In genomic region chr5:180494510-180495181, GRCh38 we compare ENCODE assay signal across 8 cellular contexts. TPM values are rescaled to one million over a fixed set of nuclear protein-coding genes. Genes with fewer than 3 reads are reported as not detected.
DNase-seq lines count a peak whose midpoint lies in the region; ATAC-seq and TF ChIP-seq lines count a peak whose summit lies in the region.

No MANE protein-coding gene starts in this region.

- H3K9me3 ChIP-seq in CD8-positive, alpha-beta memory T cell (ENCODE audit: low read length), result no peaks in the 10 kb centered on the region
- no peaks in the 10 kb centered on the region for H3K9me3 ChIP-seq in duodenal mucosa (ENCODE audit: control insufficient read depth in 1 of 2, low read length in 2 of 2)
- no peaks in the 10 kb centered on the region for H3K9me3 ChIP-seq in lower lobe of right lung

- H3K9me3 Mint-ChIP-seq in CD8-positive, alpha-beta memory T cell, result no peaks in the 10 kb centered on the region

- no peaks in the 10 kb centered on the region for H3K36me3 ChIP-seq in CD8-positive, alpha-beta memory T cell (ENCODE audit: insufficient read depth, low read length)
- H3K36me3 ChIP-seq in duodenal mucosa (ENCODE audit: control insufficient read depth in 1 of 2, insufficient read depth in 2 of 2, low read length in 2 of 2), result no peaks in the 10 kb centered on the region
- peaks cover 3% of the 10 kb centered on the region for H3K36me3 ChIP-seq in lower lobe of right lung

- H3K27me3 Mint-ChIP-seq in CD8-positive, alpha-beta memory T cell, result no peaks in the 10 kb centered on the region

- peak overlapping the region; percentile 72 to 74 for H3K9ac ChIP-seq in duodenal mucosa (ENCODE audit: low read depth in 1 of 2, low read length in 2 of 2)

- peak overlapping the region; percentile 87 to 98 (median 91) for H3K4me3 Mint-ChIP-seq in CD8-positive, alpha-beta memory T cell

- TF ChIP-seq CTCF in lower lobe of right lung (IDR thresholded peaks at IDR 0.05), result no peak

- no peaks in the 10 kb centered on the region for H3K27me3 ChIP-seq in CD8-positive, alpha-beta memory T cell (ENCODE audit: insufficient read depth, low read length, poor library complexity, severe bottlenecking)
- H3K27me3 ChIP-seq in duodenal mucosa (ENCODE audit: control insufficient read depth in 1 of 2, insufficient read depth in 2 of 2, low read length in 2 of 2) (no peaks in the 10 kb centered on the region), lower lobe of right lung (ENCODE audit: low read depth) (no peaks in the 10 kb centered on the region)

- DNase-seq in CD8-positive, alpha-beta memory T cell, result peak in 3 of 5 donors; percentile 50 to 68 (median 64)
- peak; percentile 57 for DNase-seq in activated CD4-positive, CD25-positive, alpha-beta regulatory T cell treated with anti-CD3 and anti-CD28 coated beads, Interleukin-2, amount 50 U/mL, for 72 hours
- DNase-seq in lower lobe of right lung, result peak; percentile 70
- DNase-seq in stimulated activated CD4-positive, alpha-beta T cell treated with anti-CD3 and anti-CD28 coated beads, TNF-alpha, amount 100 ng/mL, for 4 hours (ENCODE audit: low read depth in 3 of 3), result peak in 2 of 3 experiments; percentile 11 to 26
- no peak for DNase-seq in foreskin melanocyte

- peaks cover 0 to 23% (median 0%) of the 10 kb centered on the region in 3 donors for H3K36me3 Mint-ChIP-seq in CD8-positive, alpha-beta memory T cell

- H3K4me1 Mint-ChIP-seq in CD8-positive, alpha-beta memory T cell, result peaks cover 37 to 54% (median 43%) of the 10 kb centered on the region in 3 donors

- peak; percentile 37 for ATAC-seq in GM19452 (IDR thresholded peaks at IDR 0.05; ENCODE audit: unreplicated experiment)
- ATAC-seq in HG03520 (IDR thresholded peaks at IDR 0.05; ENCODE audit: unreplicated experiment), result peak; percentile 34
- ATAC-seq in lower lobe of right lung, result peak; percentile 47 to 58

- H3K4me3 ChIP-seq in CD8-positive, alpha-beta memory T cell (ENCODE audit: low read length), result peak overlapping the region; percentile 68
- H3K4me3 ChIP-seq in duodenal mucosa (ENCODE audit: low read depth in 1 of 2, low read length in 2 of 2) (peak overlapping the region; percentile 79 to 93), lower lobe of right lung (peak overlapping the region; percentile 97)

- H3K27ac Mint-ChIP-seq in CD8-positive, alpha-beta memory T cell, result peak overlapping the region; percentile 90 to 99 (median 94)

- POLR2A ChIA-PET in CD8-positive, alpha-beta memory T cell (lab: Charles Lee), result interaction anchor here (1.4 kb wide), 1 partner anchor 201 kb away, joined by 4 read pairs; no protein-coding TSS in a partner anchor

- H3K4me1 ChIP-seq in CD8-positive, alpha-beta memory T cell (ENCODE audit: insufficient read depth, low read length), result peaks cover 37% of the 10 kb centered on the region
- H3K4me1 ChIP-seq in duodenal mucosa (ENCODE audit: control insufficient read depth in 1 of 2, insufficient read depth in 2 of 2, low read length in 2 of 2) (peaks cover 10 to 13% of the 10 kb centered on the region in 2 donors), lower lobe of right lung (peaks cover 34% of the 10 kb centered on the region)

- H3K27ac ChIP-seq in CD8-positive, alpha-beta memory T cell (ENCODE audit: low read depth, low read length), result peak overlapping the region; percentile 79
- peak overlapping the region; percentile 94 for H3K27ac ChIP-seq in duodenal mucosa (ENCODE audit: low read depth, low read length)
- H3K27ac ChIP-seq in lower lobe of right lung, result peak overlapping the region; percentile 95

- CTCF ChIA-PET in CD8-positive, alpha-beta memory T cell (lab: Charles Lee), result interaction anchor here (1.0 kb wide), 1 partner anchor 81 kb away, joined by 3 read pairs; no protein-coding TSS in a partner anchor

- intact Hi-C loops in lower lobe of right lung (cut with DNase I), result no loop called here

RNA-seq across cellular contexts. Expression of gene CNOT6, which starts 0.5 kb away (rescaled TPM):
- 10 to 100 TPM; 36.0 to 39.9 TPM for total RNA-seq in CD8-positive, alpha-beta memory T cell
- polyA plus RNA-seq in CD8-positive, alpha-beta memory T cell, result 11.4 TPM
- 32.4 TPM for total RNA-seq in lower lobe of right lung
